In genomic region chr3:132900479-132900878, GRCh38 we compare ENCODE assay signal across 25 cellular contexts.
"Had no signal": no experiment of that assay in that cellular context is flagged by ENCODE, and none has a peak within 500 bp of the region (broad histone marks: within the 10 kb centered on the region; RNA-seq: fewer than 3 reads in every experiment).

No MANE protein-coding gene starts in this region.

- H3K4me3 ChIP-seq: MG63, SJCRH30 had no signal

- H3K4me1 ChIP-seq: SJCRH30 had no signal

- H3K4me3 Mint-ChIP-seq: IgD-negative memory B cell had no signal

- H3K27ac Mint-ChIP-seq: IgD-negative memory B cell had no signal

- H3K27me3 Mint-ChIP-seq: IgD-negative memory B cell had no signal

- H3K9me3 Mint-ChIP-seq: IgD-negative memory B cell had no signal

- H3K27ac ChIP-seq: HL-60, RWPE1, SJCRH30 had no signal

- ATAC-seq: Panc1, PC-3, SK-N-SH treated with all-trans-retinoic acid at 6 μM for 48 hours had no signal

- DNase-seq: KBM-7, MG63, NCI-H1092, NCI-H1105 treated with DMSO at 0.1 percent for 48 hours, NCI-H1417 treated with DMSO at 0.1 percent for 48 hours, NCI-H146, NCI-H1694 treated with DMSO at 0.1 percent for 48 hours, NCI-H1930, NCI-H2081, NCI-H2107, NCI-H226, NCI-H446, NCI-H510A, NCI-H524 treated with DMSO at 0.1 percent for 48 hours, NCI-H69, NCI-H774, PC-3, SHP77 treated with DMSO at 0.1 percent for 48 hours, SJCRH30 had no signal

- H3K27me3 ChIP-seq: MG63, SJCRH30 had no signal

- FAIRE-seq: HTR-8/SVneo had no signal

- H3K4me1 Mint-ChIP-seq: IgD-negative memory B cell had no signal

- H3K9me3 ChIP-seq: MG63 had no signal

- H3K36me3 ChIP-seq: MG63, SJCRH30 had no signal

- H3K36me3 Mint-ChIP-seq: IgD-negative memory B cell had no signal
